Comparison of ENCODE assay signal across 2 cellular contexts in the genomic region with DNA sequence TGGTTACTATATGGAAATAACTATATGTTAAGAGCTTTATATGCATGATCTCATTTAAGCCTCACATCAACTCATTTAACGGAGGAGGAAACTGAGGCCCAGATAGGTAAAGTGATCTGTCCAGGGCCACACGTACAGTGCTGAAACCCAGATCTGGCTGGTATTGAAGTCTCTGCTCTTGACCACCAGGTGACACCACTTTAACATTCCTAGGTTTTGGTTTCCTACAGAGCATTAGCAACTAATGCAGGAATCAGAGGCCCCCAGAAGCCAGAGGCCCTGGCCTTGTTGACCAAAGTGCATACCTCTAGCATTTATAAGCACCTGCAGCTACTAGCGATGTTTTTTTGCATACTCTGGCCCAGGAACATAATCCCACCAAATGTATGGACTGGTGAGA.
TF ChIP-seq lines count a peak whose summit lies in the region.

No MANE protein-coding gene starts in this region.

TF ChIP-seq in HEK293, 187 proteins besides CTCF, POLR2A, EP300 and RAD21:
- TF ChIP-seq SCRT2 (tag by site-specific recombination; IDR thresholded peaks at IDR 0.05) = peak; percentile 4; the same call in 1 of the 2 replicates
- TF ChIP-seq, protein P1, sequence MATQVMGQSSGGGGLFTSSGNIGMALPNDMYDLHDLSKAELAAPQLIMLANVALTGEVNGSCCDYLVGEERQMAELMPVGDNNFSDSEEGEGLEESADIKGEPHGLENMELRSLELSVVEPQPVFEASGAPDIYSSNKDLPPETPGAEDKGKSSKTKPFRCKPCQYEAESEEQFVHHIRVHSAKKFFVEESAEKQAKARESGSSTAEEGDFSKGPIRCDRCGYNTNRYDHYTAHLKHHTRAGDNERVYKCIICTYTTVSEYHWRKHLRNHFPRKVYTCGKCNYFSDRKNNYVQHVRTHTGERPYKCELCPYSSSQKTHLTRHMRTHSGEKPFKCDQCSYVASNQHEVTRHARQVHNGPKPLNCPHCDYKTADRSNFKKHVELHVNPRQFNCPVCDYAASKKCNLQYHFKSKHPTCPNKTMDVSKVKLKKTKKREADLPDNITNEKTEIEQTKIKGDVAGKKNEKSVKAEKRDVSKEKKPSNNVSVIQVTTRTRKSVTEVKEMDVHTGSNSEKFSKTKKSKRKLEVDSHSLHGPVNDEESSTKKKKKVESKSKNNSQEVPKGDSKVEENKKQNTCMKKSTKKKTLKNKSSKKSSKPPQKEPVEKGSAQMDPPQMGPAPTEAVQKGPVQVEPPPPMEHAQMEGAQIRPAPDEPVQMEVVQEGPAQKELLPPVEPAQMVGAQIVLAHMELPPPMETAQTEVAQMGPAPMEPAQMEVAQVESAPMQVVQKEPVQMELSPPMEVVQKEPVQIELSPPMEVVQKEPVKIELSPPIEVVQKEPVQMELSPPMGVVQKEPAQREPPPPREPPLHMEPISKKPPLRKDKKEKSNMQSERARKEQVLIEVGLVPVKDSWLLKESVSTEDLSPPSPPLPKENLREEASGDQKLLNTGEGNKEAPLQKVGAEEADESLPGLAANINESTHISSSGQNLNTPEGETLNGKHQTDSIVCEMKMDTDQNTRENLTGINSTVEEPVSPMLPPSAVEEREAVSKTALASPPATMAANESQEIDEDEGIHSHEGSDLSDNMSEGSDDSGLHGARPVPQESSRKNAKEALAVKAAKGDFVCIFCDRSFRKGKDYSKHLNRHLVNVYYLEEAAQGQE (tag by site-specific recombination; IDR thresholded peaks at IDR 0.05) = no peak
- TF ChIP-seq ZNF274 (IDR thresholded peaks at IDR 0.05; ENCODE audit: low read length) = no peak
- TF ChIP-seq ZNF274 (tag by site-specific recombination; IDR thresholded peaks at IDR 0.05; ENCODE audit: borderline replicate concordance) = no peak
- TF ChIP-seq, protein P2, sequence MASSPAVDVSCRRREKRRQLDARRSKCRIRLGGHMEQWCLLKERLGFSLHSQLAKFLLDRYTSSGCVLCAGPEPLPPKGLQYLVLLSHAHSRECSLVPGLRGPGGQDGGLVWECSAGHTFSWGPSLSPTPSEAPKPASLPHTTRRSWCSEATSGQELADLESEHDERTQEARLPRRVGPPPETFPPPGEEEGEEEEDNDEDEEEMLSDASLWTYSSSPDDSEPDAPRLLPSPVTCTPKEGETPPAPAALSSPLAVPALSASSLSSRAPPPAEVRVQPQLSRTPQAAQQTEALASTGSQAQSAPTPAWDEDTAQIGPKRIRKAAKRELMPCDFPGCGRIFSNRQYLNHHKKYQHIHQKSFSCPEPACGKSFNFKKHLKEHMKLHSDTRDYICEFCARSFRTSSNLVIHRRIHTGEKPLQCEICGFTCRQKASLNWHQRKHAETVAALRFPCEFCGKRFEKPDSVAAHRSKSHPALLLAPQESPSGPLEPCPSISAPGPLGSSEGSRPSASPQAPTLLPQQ (tag by site-specific recombination; IDR thresholded peaks at IDR 0.05) = no peak

TF ChIP-seq in HepG2, 621 proteins besides CTCF, POLR2A, EP300 and RAD21 (continues in another document):
- TF ChIP-seq ZNF3 (CRISPR knock-in tag; IDR thresholded peaks at IDR 0.05) = no peak
- peak; percentile 15; the same call in 1 of the 2 replicates for TF ChIP-seq SIX1 (CRISPR knock-in tag; IDR thresholded peaks at IDR 0.05; ENCODE audit: borderline replicate concordance)
- TF ChIP-seq FOXA3 (CRISPR knock-in tag; IDR thresholded peaks at IDR 0.05) = peak; percentile 30; the same call in 1 of the 2 replicates
- TF ChIP-seq ZNF577 (CRISPR knock-in tag; IDR thresholded peaks at IDR 0.05; ENCODE audit: borderline replicate concordance, low read depth) = no peak
- TF ChIP-seq TEAD3 (CRISPR knock-in tag; optimal IDR thresholded peaks at IDR 0.05; ENCODE audit: borderline replicate concordance) = peak; percentile 63
- TF ChIP-seq ZNF329 (CRISPR knock-in tag; IDR thresholded peaks at IDR 0.05; ENCODE audit: low read depth) = no peak
- no peak for TF ChIP-seq RBFOX2 (IDR thresholded peaks at IDR 0.05; ENCODE audit: low read depth, low read length)
- TF ChIP-seq POLR2AphosphoS2 (IDR thresholded peaks at IDR 0.05; ENCODE audit: low read depth, low read length) = no peak
- TF ChIP-seq, protein P3, sequence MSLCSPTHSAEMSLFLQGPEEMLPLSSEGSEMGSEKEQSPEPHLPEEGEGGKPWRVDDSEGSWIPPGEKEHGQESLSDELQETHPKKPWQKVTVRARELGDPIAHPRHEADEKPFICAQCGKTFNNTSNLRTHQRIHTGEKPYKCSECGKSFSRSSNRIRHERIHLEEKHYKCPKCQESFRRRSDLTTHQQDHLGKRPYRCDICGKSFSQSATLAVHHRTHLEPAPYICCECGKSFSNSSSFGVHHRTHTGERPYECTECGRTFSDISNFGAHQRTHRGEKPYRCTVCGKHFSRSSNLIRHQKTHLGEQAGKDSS (CRISPR knock-in tag; IDR thresholded peaks at IDR 0.05; ENCODE audit: borderline replicate concordance, low read depth) = 0 out of 2 replicates have a peak, but pooled peaks have one; percentile 40
- TF ChIP-seq ZFP36L1 (CRISPR knock-in tag; IDR thresholded peaks at IDR 0.05) = no peak
- no peak for TF ChIP-seq REPIN1 (CRISPR knock-in tag; IDR thresholded peaks at IDR 0.05; ENCODE audit: borderline replicate concordance, low read depth)
- TF ChIP-seq SMAD3 (CRISPR knock-in tag; IDR thresholded peaks at IDR 0.05) = no peak
- no peak for TF ChIP-seq RELA (CRISPR knock-in tag; IDR thresholded peaks at IDR 0.05)
- TF ChIP-seq, protein P4, sequence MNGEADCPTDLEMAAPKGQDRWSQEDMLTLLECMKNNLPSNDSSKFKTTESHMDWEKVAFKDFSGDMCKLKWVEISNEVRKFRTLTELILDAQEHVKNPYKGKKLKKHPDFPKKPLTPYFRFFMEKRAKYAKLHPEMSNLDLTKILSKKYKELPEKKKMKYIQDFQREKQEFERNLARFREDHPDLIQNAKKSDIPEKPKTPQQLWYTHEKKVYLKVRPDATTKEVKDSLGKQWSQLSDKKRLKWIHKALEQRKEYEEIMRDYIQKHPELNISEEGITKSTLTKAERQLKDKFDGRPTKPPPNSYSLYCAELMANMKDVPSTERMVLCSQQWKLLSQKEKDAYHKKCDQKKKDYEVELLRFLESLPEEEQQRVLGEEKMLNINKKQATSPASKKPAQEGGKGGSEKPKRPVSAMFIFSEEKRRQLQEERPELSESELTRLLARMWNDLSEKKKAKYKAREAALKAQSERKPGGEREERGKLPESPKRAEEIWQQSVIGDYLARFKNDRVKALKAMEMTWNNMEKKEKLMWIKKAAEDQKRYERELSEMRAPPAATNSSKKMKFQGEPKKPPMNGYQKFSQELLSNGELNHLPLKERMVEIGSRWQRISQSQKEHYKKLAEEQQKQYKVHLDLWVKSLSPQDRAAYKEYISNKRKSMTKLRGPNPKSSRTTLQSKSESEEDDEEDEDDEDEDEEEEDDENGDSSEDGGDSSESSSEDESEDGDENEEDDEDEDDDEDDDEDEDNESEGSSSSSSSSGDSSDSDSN (CRISPR knock-in tag; IDR thresholded peaks at IDR 0.05) = no peak
- no peak for TF ChIP-seq FOXA1 (IDR thresholded peaks at IDR 0.05)
- TF ChIP-seq FOXA1 (CRISPR knock-in tag; IDR thresholded peaks at IDR 0.05) = 0 out of 2 replicates have a peak, but pooled peaks have one; percentile 21
- TF ChIP-seq MBNL3 (CRISPR knock-in tag; conservative IDR thresholded peaks at IDR 0.05) = no peak
- TF ChIP-seq, protein P5, sequence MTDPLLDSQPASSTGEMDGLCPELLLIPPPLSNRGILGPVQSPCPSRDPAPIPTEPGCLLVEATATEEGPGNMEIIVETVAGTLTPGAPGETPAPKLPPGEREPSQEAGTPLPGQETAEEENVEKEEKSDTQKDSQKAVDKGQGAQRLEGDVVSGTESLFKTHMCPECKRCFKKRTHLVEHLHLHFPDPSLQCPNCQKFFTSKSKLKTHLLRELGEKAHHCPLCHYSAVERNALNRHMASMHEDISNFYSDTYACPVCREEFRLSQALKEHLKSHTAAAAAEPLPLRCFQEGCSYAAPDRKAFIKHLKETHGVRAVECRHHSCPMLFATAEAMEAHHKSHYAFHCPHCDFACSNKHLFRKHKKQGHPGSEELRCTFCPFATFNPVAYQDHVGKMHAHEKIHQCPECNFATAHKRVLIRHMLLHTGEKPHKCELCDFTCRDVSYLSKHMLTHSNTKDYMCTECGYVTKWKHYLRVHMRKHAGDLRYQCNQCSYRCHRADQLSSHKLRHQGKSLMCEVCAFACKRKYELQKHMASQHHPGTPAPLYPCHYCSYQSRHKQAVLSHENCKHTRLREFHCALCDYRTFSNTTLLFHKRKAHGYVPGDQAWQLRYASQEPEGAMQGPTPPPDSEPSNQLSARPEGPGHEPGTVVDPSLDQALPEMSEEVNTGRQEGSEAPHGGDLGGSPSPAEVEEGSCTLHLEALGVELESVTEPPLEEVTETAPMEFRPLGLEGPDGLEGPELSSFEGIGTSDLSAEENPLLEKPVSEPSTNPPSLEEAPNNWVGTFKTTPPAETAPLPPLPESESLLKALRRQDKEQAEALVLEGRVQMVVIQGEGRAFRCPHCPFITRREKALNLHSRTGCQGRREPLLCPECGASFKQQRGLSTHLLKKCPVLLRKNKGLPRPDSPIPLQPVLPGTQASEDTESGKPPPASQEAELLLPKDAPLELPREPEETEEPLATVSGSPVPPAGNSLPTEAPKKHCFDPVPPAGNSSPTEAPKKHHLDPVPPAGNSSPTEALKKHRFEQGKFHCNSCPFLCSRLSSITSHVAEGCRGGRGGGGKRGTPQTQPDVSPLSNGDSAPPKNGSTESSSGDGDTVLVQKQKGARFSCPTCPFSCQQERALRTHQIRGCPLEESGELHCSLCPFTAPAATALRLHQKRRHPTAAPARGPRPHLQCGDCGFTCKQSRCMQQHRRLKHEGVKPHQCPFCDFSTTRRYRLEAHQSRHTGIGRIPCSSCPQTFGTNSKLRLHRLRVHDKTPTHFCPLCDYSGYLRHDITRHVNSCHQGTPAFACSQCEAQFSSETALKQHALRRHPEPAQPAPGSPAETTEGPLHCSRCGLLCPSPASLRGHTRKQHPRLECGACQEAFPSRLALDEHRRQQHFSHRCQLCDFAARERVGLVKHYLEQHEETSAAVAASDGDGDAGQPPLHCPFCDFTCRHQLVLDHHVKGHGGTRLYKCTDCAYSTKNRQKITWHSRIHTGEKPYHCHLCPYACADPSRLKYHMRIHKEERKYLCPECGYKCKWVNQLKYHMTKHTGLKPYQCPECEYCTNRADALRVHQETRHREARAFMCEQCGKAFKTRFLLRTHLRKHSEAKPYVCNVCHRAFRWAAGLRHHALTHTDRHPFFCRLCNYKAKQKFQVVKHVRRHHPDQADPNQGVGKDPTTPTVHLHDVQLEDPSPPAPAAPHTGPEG (CRISPR knock-in tag; IDR thresholded peaks at IDR 0.05) = no peak
- TF ChIP-seq ZNF235 (CRISPR knock-in tag; IDR thresholded peaks at IDR 0.05; ENCODE audit: borderline replicate concordance) = no peak
- no peak for TF ChIP-seq ZNF460 (CRISPR knock-in tag; IDR thresholded peaks at IDR 0.05; ENCODE audit: borderline replicate concordance)
- TF ChIP-seq ERF (CRISPR knock-in tag; IDR thresholded peaks at IDR 0.05) = 0 out of 2 replicates have a peak, but pooled peaks have one; percentile 32
- peak; percentile 88 for TF ChIP-seq SMC3 (IDR thresholded peaks at IDR 0.05; ENCODE audit: low read length)
- TF ChIP-seq, protein P6, sequence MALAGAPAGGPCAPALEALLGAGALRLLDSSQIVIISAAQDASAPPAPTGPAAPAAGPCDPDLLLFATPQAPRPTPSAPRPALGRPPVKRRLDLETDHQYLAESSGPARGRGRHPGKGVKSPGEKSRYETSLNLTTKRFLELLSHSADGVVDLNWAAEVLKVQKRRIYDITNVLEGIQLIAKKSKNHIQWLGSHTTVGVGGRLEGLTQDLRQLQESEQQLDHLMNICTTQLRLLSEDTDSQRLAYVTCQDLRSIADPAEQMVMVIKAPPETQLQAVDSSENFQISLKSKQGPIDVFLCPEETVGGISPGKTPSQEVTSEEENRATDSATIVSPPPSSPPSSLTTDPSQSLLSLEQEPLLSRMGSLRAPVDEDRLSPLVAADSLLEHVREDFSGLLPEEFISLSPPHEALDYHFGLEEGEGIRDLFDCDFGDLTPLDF (CRISPR knock-in tag; IDR thresholded peaks at IDR 0.05) = no peak
- no peak for TF ChIP-seq ATF1 (CRISPR knock-in tag; IDR thresholded peaks at IDR 0.05)
- TF ChIP-seq TRIM24 (CRISPR knock-in tag; IDR thresholded peaks at IDR 0.05) = no peak
- no peak for TF ChIP-seq MIER2 (CRISPR knock-in tag; IDR thresholded peaks at IDR 0.05)
- TF ChIP-seq, protein P7, sequence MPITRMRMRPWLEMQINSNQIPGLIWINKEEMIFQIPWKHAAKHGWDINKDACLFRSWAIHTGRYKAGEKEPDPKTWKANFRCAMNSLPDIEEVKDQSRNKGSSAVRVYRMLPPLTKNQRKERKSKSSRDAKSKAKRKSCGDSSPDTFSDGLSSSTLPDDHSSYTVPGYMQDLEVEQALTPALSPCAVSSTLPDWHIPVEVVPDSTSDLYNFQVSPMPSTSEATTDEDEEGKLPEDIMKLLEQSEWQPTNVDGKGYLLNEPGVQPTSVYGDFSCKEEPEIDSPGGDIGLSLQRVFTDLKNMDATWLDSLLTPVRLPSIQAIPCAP (CRISPR knock-in tag; IDR thresholded peaks at IDR 0.05; ENCODE audit: low read depth) = no peak
- no peak for TF ChIP-seq DMAP1 (CRISPR knock-in tag; IDR thresholded peaks at IDR 0.05)
- TF ChIP-seq MTF2 (CRISPR knock-in tag; IDR thresholded peaks at IDR 0.05; ENCODE audit: borderline replicate concordance) = no peak
- peak; percentile 87 for TF ChIP-seq STAG1 (CRISPR knock-in tag; IDR thresholded peaks at IDR 0.05)
- TF ChIP-seq ZSCAN31 (CRISPR knock-in tag; IDR thresholded peaks at IDR 0.05; ENCODE audit: low read depth) = no peak
- no peak for TF ChIP-seq CC2D1A (CRISPR knock-in tag; IDR thresholded peaks at IDR 0.05)
- no peak for TF ChIP-seq ZNF337 (CRISPR knock-in tag; IDR thresholded peaks at IDR 0.05; ENCODE audit: borderline replicate concordance, low read depth)
- TF ChIP-seq, protein P8, sequence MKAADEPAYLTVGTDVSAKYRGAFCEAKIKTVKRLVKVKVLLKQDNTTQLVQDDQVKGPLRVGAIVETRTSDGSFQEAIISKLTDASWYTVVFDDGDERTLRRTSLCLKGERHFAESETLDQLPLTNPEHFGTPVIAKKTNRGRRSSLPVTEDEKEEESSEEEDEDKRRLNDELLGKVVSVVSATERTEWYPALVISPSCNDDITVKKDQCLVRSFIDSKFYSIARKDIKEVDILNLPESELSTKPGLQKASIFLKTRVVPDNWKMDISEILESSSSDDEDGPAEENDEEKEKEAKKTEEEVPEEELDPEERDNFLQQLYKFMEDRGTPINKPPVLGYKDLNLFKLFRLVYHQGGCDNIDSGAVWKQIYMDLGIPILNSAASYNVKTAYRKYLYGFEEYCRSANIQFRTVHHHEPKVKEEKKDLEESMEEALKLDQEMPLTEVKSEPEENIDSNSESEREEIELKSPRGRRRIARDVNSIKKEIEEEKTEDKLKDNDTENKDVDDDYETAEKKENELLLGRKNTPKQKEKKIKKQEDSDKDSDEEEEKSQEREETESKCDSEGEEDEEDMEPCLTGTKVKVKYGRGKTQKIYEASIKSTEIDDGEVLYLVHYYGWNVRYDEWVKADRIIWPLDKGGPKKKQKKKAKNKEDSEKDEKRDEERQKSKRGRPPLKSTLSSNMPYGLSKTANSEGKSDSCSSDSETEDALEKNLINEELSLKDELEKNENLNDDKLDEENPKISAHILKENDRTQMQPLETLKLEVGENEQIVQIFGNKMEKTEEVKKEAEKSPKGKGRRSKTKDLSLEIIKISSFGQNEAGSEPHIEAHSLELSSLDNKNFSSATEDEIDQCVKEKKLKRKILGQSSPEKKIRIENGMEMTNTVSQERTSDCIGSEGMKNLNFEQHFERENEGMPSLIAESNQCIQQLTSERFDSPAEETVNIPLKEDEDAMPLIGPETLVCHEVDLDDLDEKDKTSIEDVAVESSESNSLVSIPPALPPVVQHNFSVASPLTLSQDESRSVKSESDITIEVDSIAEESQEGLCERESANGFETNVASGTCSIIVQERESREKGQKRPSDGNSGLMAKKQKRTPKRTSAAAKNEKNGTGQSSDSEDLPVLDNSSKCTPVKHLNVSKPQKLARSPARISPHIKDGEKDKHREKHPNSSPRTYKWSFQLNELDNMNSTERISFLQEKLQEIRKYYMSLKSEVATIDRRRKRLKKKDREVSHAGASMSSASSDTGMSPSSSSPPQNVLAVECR (CRISPR knock-in tag; IDR thresholded peaks at IDR 0.05; ENCODE audit: borderline replicate concordance) = no peak
- no peak for TF ChIP-seq ZNF709 (CRISPR knock-in tag; IDR thresholded peaks at IDR 0.05)
- no peak for TF ChIP-seq ZNF274 (CRISPR knock-in tag; IDR thresholded peaks at IDR 0.05)
- TF ChIP-seq SOX5 (CRISPR knock-in tag; IDR thresholded peaks at IDR 0.05; ENCODE audit: borderline replicate concordance) = peak; percentile 12; the same call in 1 of the 2 replicates
